9 cellular contexts compared by ENCODE assay signal in genomic region chr5:159017787-159018186, GRCh38.
DNase-seq lines count a peak whose midpoint lies in the region; ATAC-seq, FAIRE-seq and TF ChIP-seq lines count a peak whose summit lies in the region.
"Had no signal": no experiment of that assay in that cellular context is flagged by ENCODE, and none has a peak within 500 bp of the region (broad histone marks: within the 10 kb centered on the region; RNA-seq: fewer than 3 reads in every experiment).

No MANE protein-coding gene starts in this region.

- H3F3A ChIP-seq in MM.1S (ENCODE audit: insufficient read depth, low read length), result no peaks in the 10 kb centered on the region

- ATAC-seq in GM12878 (peak; percentile 93), lung (ENCODE audit: insufficient read depth, low FRiP score) (peak; percentile 52)

- BruUV-seq in GM12878 (replicated peaks; lab: Mats Ljungman, UMichigan), result no TSS peak

- DNase-seq in DMS 273 treated with DMSO at 0.1 percent for 48 hours (lab: John Stamatoyannopoulos, UW) (peak; percentile 6), HPDE6-E6E7 (ENCODE audit: extremely low spot score) (peak; percentile 34), GM12878 (ENCODE audit: low read depth, low spot score) (no peak), lung (ENCODE audit: low spot score) (no peak), T-helper 9 cell (no peak), MM.1S (no peak), Ammon's horn (ENCODE audit: low spot score) (no peak), GM12892 (ENCODE audit: insufficient read length) (no peak)
- DNase-seq: activated gamma-delta T cell treated with Interleukin-2 at 50 U/mL for 16 hours had no signal

- H3K4me3 ChIP-seq in GM12878, result no peak overlapping the region
- no peak overlapping the region for H3K4me3 ChIP-seq in lung
- no peak overlapping the region for H3K4me3 ChIP-seq in MM.1S (ENCODE audit: low read length)

- in situ Hi-C loops in GM12878 (cut with MboI), result no loop called here

- SMC1A ChIA-PET in GM12878 (lab: Charles Lee; ENCODE audit: uncharacterized antibody, unreplicated experiment), result interaction anchor here (0.7 to 9.4 kb wide), 17 partner anchors 8 to 199 kb away, joined by 3 to 117 read pairs (median 4); no protein-coding TSS in a partner anchor

- TF ChIP-seq RAD21 in GM12878 (IDR thresholded peaks at IDR 0.05; ENCODE audit: insufficient read depth, low read depth, low read length), result no peak

- intact Hi-C loops in GM12878 (cut with micrococcal nuclease; ENCODE audit: unreplicated experiment), result no loop called here

- POLR2A ChIA-PET in GM12878 (lab: Charles Lee), result interaction anchor here (1.0 to 1.6 kb wide), 6 partner anchors 8 to 80 kb away, joined by 3 to 6 read pairs (median 4); no protein-coding TSS in a partner anchor

- H3K36me3 ChIP-seq in GM12878 (ENCODE audit: control insufficient read depth in 2 of 2, insufficient read depth in 2 of 2, low read length in 1 of 2) (peaks cover 0 to 4% of the 10 kb centered on the region in 2 experiments; a peak in 2 of 4 replicates), lung (ENCODE audit: control insufficient read depth in 2 of 2, insufficient read depth in 2 of 2, low read length in 2 of 2) (no peaks in the 10 kb centered on the region), MM.1S (replicated peaks; ENCODE audit: insufficient read depth, low read length) (no peaks in the 10 kb centered on the region)

- no peak for TF ChIP-seq EP300 in GM12878 (IDR thresholded peaks at IDR 0.05; ENCODE audit: borderline replicate concordance in 1 of 2, control insufficient read depth in 1 of 2, low read depth in 2 of 2, low read length in 2 of 2)

- H3K9me3 ChIP-seq in GM12878 (replicated peaks; ENCODE audit: control insufficient read depth, insufficient read depth, low read length), result no peaks in the 10 kb centered on the region
- H3K9me3 ChIP-seq in lung (ENCODE audit: control insufficient read depth in 2 of 2, insufficient read depth in 1 of 2, low read length in 1 of 2), result no peaks in the 10 kb centered on the region
- H3K9me3 ChIP-seq in MM.1S (replicated peaks; ENCODE audit: insufficient read depth, low read length), result no peaks in the 10 kb centered on the region

- RAD21 ChIA-PET in GM12878 (lab: Charles Lee; ENCODE audit: unreplicated experiment), result interaction anchor here (0.9 to 2.5 kb wide), 6 partner anchors 15 to 89 kb away, joined by 3 to 7 read pairs (median 5); no protein-coding TSS in a partner anchor

- no peaks in the 10 kb centered on the region for H3K9me2 ChIP-seq in MM.1S (replicated peaks; ENCODE audit: insufficient read depth, low read length)

- TF ChIP-seq CTCF in GM12878 (IDR thresholded peaks at IDR 0.05 in 2 of 3, conservative IDR thresholded peaks at IDR 0.05 in 1 of 3; ENCODE audit: control insufficient read depth in 2 of 3, extremely low read depth in 1 of 3, insufficient read depth in 1 of 3, low read depth in 3 of 3, low read length in 3 of 3), result no peak
- no peak for TF ChIP-seq CTCF in lung (IDR thresholded peaks at IDR 0.05; ENCODE audit: control extremely low read depth, extremely low read depth)
- TF ChIP-seq CTCF in MM.1S (IDR thresholded peaks at IDR 0.05; ENCODE audit: low read length), result no peak

- H3K4me2 ChIP-seq in GM12878 (ENCODE audit: control insufficient read depth, insufficient read depth) (peak overlapping the region; percentile 30; the same call in 1 of the 2 replicates), MM.1S (ENCODE audit: low read depth, low read length) (no peak overlapping the region)

- H3K27me3 ChIP-seq in GM12878 (replicated peaks in 1 of 2; ENCODE audit: control insufficient read depth in 2 of 2, insufficient read depth in 2 of 2, low read length in 1 of 2) (no peaks in the 10 kb centered on the region), lung (ENCODE audit: control insufficient read depth, insufficient read depth) (no peaks in the 10 kb centered on the region), MM.1S (replicated peaks; ENCODE audit: insufficient read depth, low read length) (no peaks in the 10 kb centered on the region)

- no peak for TF ChIP-seq POLR2A in GM12878 (IDR thresholded peaks at IDR 0.05; ENCODE audit: low read depth, low read length)
- TF ChIP-seq POLR2A in GM12892 (IDR thresholded peaks at IDR 0.05; ENCODE audit: low read depth, low read length), result no peak

- H3K27ac ChIP-seq in GM12878 (ENCODE audit: control insufficient read depth, insufficient read depth) (peak overlapping the region; percentile 22), lung (ENCODE audit: low read depth in 1 of 2, low read length in 1 of 2) (peak overlapping the region in 1 of 2 donors; percentile 55), MM.1S (ENCODE audit: low read length) (no peak overlapping the region)

- CTCF ChIA-PET in GM12878 (lab: Yijun Ruan, JAX), result interaction anchor here (0.6 to 2.2 kb wide), 4 partner anchors 27 to 89 kb away, joined by 3 to 5 read pairs (median 4); no protein-coding TSS in a partner anchor

- 59% methylated on average over 4 of the region's 4 CpGs for WGBS in GM12878 (ENCODE audit: insufficient coverage, insufficient replicate concordance, low lambda C conversion rate, missing lambda C conversion rate)
- WGBS in lung, 2 donors, result 2 to 10% methylated on average over 4 of the region's 4 CpGs

- H3K4me1 ChIP-seq in GM12878 (ENCODE audit: control insufficient read depth, insufficient read depth, low read length) (peaks cover 5% of the 10 kb centered on the region), lung (ENCODE audit: control insufficient read depth in 2 of 2, insufficient read depth in 2 of 2, low read length in 2 of 2) (peaks cover 2 to 12% of the 10 kb centered on the region in 2 donors), MM.1S (ENCODE audit: low read length) (no peaks in the 10 kb centered on the region)

- H4K20me1 ChIP-seq in GM12878 (ENCODE audit: control insufficient read depth, insufficient read depth), result no peaks in the 10 kb centered on the region
- no peaks in the 10 kb centered on the region for H4K20me1 ChIP-seq in MM.1S (ENCODE audit: insufficient read depth, low read length)

- no peak overlapping the region for H3K9ac ChIP-seq in GM12878 (ENCODE audit: control insufficient read depth, insufficient read depth, low read length)
- no peak overlapping the region for H3K9ac ChIP-seq in MM.1S (ENCODE audit: low read length)

- H3K79me2 ChIP-seq in GM12878 (ENCODE audit: control insufficient read depth, insufficient read depth, low read length) (peaks cover 3% of the 10 kb centered on the region), MM.1S (ENCODE audit: low read length) (no peaks in the 10 kb centered on the region)

- H2AFZ ChIP-seq in GM12878 (ENCODE audit: control insufficient read depth, low read depth, low read length), result no peak overlapping the region
- no peak overlapping the region for H2AFZ ChIP-seq in MM.1S (ENCODE audit: low read length)

- FAIRE-seq in GM12878 (lab: Jason Lieb, UNC), result no peak
- no peak for FAIRE-seq in GM12892 (lab: Jason Lieb, UNC)

TF ChIP-seq in GM12878, 131 proteins besides CTCF, POLR2A, EP300 and RAD21 (continues in another document):
- TF ChIP-seq, protein P1, sequence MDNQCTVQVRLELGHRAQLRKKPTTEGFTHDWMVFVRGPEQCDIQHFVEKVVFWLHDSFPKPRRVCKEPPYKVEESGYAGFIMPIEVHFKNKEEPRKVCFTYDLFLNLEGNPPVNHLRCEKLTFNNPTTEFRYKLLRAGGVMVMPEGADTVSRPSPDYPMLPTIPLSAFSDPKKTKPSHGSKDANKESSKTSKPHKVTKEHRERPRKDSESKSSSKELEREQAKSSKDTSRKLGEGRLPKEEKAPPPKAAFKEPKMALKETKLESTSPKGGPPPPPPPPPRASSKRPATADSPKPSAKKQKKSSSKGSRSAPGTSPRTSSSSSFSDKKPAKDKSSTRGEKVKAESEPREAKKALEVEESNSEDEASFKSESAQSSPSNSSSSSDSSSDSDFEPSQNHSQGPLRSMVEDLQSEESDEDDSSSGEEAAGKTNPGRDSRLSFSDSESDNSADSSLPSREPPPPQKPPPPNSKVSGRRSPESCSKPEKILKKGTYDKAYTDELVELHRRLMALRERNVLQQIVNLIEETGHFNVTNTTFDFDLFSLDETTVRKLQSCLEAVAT (IDR thresholded peaks at IDR 0.05), result no peak
- TF ChIP-seq IKZF2 (IDR thresholded peaks at IDR 0.05) (peak; percentile 48 to 50; a peak in 3 of 4 replicates), SREBF2 (IDR thresholded peaks at IDR 0.05; ENCODE audit: low read length) (no peak), ELK1 (IDR thresholded peaks at IDR 0.05; ENCODE audit: low read depth, low read length) (no peak), IKZF1 (conservative IDR thresholded peaks at IDR 0.05) (peak; percentile 41; the same call in 1 of the 2 replicates), HDGF (IDR thresholded peaks at IDR 0.05) (0 out of 2 replicates have a peak, but pooled peaks have one; percentile 42), NFIC (IDR thresholded peaks at IDR 0.05; ENCODE audit: low read depth, low read length) (no peak)
- TF ChIP-seq, protein P2, sequence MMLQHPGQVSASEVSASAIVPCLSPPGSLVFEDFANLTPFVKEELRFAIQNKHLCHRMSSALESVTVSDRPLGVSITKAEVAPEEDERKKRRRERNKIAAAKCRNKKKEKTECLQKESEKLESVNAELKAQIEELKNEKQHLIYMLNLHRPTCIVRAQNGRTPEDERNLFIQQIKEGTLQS (IDR thresholded peaks at IDR 0.05; ENCODE audit: borderline replicate concordance, extremely low read depth, low read depth, low read length), result no peak
- TF ChIP-seq, protein P3, sequence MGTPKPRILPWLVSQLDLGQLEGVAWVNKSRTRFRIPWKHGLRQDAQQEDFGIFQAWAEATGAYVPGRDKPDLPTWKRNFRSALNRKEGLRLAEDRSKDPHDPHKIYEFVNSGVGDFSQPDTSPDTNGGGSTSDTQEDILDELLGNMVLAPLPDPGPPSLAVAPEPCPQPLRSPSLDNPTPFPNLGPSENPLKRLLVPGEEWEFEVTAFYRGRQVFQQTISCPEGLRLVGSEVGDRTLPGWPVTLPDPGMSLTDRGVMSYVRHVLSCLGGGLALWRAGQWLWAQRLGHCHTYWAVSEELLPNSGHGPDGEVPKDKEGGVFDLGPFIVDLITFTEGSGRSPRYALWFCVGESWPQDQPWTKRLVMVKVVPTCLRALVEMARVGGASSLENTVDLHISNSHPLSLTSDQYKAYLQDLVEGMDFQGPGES (IDR thresholded peaks at IDR 0.05), result no peak

Comparison
In these comparisons a context has a peak if more than half of its experiments do, and no peak if none do; other contexts are left out.
1. DNase-seq: peak in DMS 273 treated with DMSO at 0.1 percent for 48 hours (single experiment) and HPDE6-E6E7 (single experiment); none in GM12878 (single experiment), lung (single experiment), T-helper 9 cell (single experiment), MM.1S (single experiment), Ammon's horn (single experiment) and GM12892 (single experiment).